ENCODE assay signal across 1 cellular context in genomic region chr10:92695679-92696605, GRCh38.
TF ChIP-seq lines count a peak whose summit lies in the region.

No MANE protein-coding gene starts in this region.

TF ChIP-seq in K562, 482 proteins besides CTCF, POLR2A, EP300 and RAD21 (continues in another document):
- TF ChIP-seq, protein P1, sequence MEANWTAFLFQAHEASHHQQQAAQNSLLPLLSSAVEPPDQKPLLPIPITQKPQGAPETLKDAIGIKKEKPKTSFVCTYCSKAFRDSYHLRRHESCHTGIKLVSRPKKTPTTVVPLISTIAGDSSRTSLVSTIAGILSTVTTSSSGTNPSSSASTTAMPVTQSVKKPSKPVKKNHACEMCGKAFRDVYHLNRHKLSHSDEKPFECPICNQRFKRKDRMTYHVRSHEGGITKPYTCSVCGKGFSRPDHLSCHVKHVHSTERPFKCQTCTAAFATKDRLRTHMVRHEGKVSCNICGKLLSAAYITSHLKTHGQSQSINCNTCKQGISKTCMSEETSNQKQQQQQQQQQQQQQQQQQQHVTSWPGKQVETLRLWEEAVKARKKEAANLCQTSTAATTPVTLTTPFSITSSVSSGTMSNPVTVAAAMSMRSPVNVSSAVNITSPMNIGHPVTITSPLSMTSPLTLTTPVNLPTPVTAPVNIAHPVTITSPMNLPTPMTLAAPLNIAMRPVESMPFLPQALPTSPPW (CRISPR knock-in tag; IDR thresholded peaks at IDR 0.05) = peak; percentile 32
- no peak for TF ChIP-seq ZNF121 (CRISPR knock-in tag; conservative IDR thresholded peaks at IDR 0.05)
- peak; percentile 89 for TF ChIP-seq FOSL1 (tag; conservative IDR thresholded peaks at IDR 0.05)
- peak; percentile 41 for TF ChIP-seq MGA (IDR thresholded peaks at IDR 0.05)
- TF ChIP-seq ZFX (CRISPR knock-in tag; IDR thresholded peaks at IDR 0.05) = peak; percentile 69
- TF ChIP-seq YY1 (IDR thresholded peaks at IDR 0.05; ENCODE audit: borderline replicate concordance in 1 of 3, control insufficient read depth in 1 of 3, extremely low read depth in 1 of 3, insufficient read depth in 3 of 3, insufficient read length in 1 of 3, insufficient replicate concordance in 2 of 3, low read depth in 1 of 3, low read length in 2 of 3) = peak in 1 of 3 experiments; percentile 11
- 0 out of 2 replicates have a peak, but pooled peaks have one; percentile 35 for TF ChIP-seq NKRF (IDR thresholded peaks at IDR 0.05; ENCODE audit: borderline replicate concordance)
- TF ChIP-seq, protein P2, sequence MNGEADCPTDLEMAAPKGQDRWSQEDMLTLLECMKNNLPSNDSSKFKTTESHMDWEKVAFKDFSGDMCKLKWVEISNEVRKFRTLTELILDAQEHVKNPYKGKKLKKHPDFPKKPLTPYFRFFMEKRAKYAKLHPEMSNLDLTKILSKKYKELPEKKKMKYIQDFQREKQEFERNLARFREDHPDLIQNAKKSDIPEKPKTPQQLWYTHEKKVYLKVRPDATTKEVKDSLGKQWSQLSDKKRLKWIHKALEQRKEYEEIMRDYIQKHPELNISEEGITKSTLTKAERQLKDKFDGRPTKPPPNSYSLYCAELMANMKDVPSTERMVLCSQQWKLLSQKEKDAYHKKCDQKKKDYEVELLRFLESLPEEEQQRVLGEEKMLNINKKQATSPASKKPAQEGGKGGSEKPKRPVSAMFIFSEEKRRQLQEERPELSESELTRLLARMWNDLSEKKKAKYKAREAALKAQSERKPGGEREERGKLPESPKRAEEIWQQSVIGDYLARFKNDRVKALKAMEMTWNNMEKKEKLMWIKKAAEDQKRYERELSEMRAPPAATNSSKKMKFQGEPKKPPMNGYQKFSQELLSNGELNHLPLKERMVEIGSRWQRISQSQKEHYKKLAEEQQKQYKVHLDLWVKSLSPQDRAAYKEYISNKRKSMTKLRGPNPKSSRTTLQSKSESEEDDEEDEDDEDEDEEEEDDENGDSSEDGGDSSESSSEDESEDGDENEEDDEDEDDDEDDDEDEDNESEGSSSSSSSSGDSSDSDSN (IDR thresholded peaks at IDR 0.05; ENCODE audit: borderline replicate concordance in 1 of 2, low read depth in 2 of 2, low read length in 2 of 2) = peak; percentile 36 to 91; a peak in 2 of 4 replicates
- TF ChIP-seq JUND (IDR thresholded peaks at IDR 0.05; ENCODE audit: borderline replicate concordance, low read depth, low read length) = 0 out of 2 replicates have a peak, but pooled peaks have one; percentile 35
- TF ChIP-seq JUND (tag; IDR thresholded peaks at IDR 0.05; ENCODE audit: borderline replicate concordance, low read depth, low read length) = no peak; the same call in 2 of the 3 replicates
- TF ChIP-seq SAFB (IDR thresholded peaks at IDR 0.05; ENCODE audit: borderline replicate concordance, low read depth, low read length) = peak; percentile 55; the same call in 1 of the 2 replicates
- TF ChIP-seq AFF1 (IDR thresholded peaks at IDR 0.05; ENCODE audit: low read depth in 1 of 2, partially characterized antibody in 2 of 2) = peak; percentile 36 to 38
- 0 out of 2 replicates have a peak, but pooled peaks have one; percentile 44 for TF ChIP-seq AFF4 (CRISPR knock-in tag; IDR thresholded peaks at IDR 0.05)
- TF ChIP-seq KDM5B (IDR thresholded peaks at IDR 0.05; ENCODE audit: insufficient replicate concordance, low read depth, low read length) = peak; percentile 10
- peak; percentile 48; the same call in 1 of the 2 replicates for TF ChIP-seq ZFPM2 (CRISPR knock-in tag; IDR thresholded peaks at IDR 0.05)
- TF ChIP-seq, protein P3, sequence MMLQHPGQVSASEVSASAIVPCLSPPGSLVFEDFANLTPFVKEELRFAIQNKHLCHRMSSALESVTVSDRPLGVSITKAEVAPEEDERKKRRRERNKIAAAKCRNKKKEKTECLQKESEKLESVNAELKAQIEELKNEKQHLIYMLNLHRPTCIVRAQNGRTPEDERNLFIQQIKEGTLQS (IDR thresholded peaks at IDR 0.05) = peak; percentile 58
- TF ChIP-seq, protein P3 (CRISPR knock-in tag; conservative IDR thresholded peaks at IDR 0.05) = no peak
- TF ChIP-seq POLR2AphosphoS2 (IDR thresholded peaks at IDR 0.05; ENCODE audit: low read length) = peak; percentile 30; the same call in 1 of the 2 replicates
- peak; percentile 26; the same call in 1 of the 2 replicates for TF ChIP-seq ESRRA (IDR thresholded peaks at IDR 0.05; ENCODE audit: borderline replicate concordance, low read depth)
- TF ChIP-seq POLR2G (IDR thresholded peaks at IDR 0.05; ENCODE audit: low read depth, low read length) = peak; percentile 88
